11 cellular contexts compared by ENCODE assay signal in genomic region chr18:79485788-79486355, GRCh38.
DNase-seq lines count a peak whose midpoint lies in the region; ATAC-seq, FAIRE-seq and TF ChIP-seq lines count a peak whose summit lies in the region.
"Had no signal": no experiment of that assay in that cellular context is flagged by ENCODE, and none has a peak within 500 bp of the region (broad histone marks: within the 10 kb centered on the region; RNA-seq: fewer than 3 reads in every experiment).

No MANE protein-coding gene starts in this region.

- no peaks in the 10 kb centered on the region for H3K27me3 Mint-ChIP-seq in activated naive CD8-positive, alpha-beta T cell treated with anti-CD3 and anti-CD28 coated beads, Interleukin-2, amount 50 U/mL, for 24 hours

- H3K4me1 Mint-ChIP-seq in activated naive CD8-positive, alpha-beta T cell treated with anti-CD3 and anti-CD28 coated beads, Interleukin-2, amount 50 U/mL, for 24 hours: peaks cover 2% of the 10 kb centered on the region

- FAIRE-seq in RCC 7860 (lab: Jason Lieb, UNC): no peak

- ATAC-seq in sciatic nerve (peak; percentile 87), GM18517 (IDR thresholded peaks at IDR 0.05; ENCODE audit: unreplicated experiment) (no peak)
- no peak for ATAC-seq in activated naive CD8-positive, alpha-beta T cell treated with anti-CD3 and anti-CD28 coated beads, Interleukin-2, amount 50 U/mL, for 24 hours

- H3K4me3 Mint-ChIP-seq in activated naive CD8-positive, alpha-beta T cell treated with anti-CD3 and anti-CD28 coated beads, Interleukin-2, amount 50 U/mL, for 24 hours: no peak overlapping the region

- H3K27ac Mint-ChIP-seq in activated naive CD8-positive, alpha-beta T cell treated with anti-CD3 and anti-CD28 coated beads, Interleukin-2, amount 50 U/mL, for 24 hours: no peak overlapping the region

- DNase-seq in Daoy (ENCODE audit: low read depth) (peak; percentile 83), RCC 7860 (ENCODE audit: low spot score) (peak; percentile 4), fibroblast of villous mesenchyme (ENCODE audit: low read depth) (peak; percentile 92), sciatic nerve (ENCODE audit: low spot score) (peak; percentile 62), KBM-7 (no peak), germinal center (ENCODE audit: low spot score) (no peak)
- DNase-seq in activated naive CD8-positive, alpha-beta T cell treated with anti-CD3 and anti-CD28 coated beads, Interleukin-2, amount 50 U/mL, for 24 hours: no peak
- DNase-seq: GF-D8, mesendoderm, NCI-H1436 had no signal

- peak overlapping the region; percentile 13 for H3K4me3 ChIP-seq in fibroblast of villous mesenchyme (ENCODE audit: low read depth, low read length)

- intact Hi-C loops in sciatic nerve (cut with DNase I): no loop called here

- no peaks in the 10 kb centered on the region for H3K9me3 Mint-ChIP-seq in activated naive CD8-positive, alpha-beta T cell treated with anti-CD3 and anti-CD28 coated beads, Interleukin-2, amount 50 U/mL, for 24 hours

- peaks cover 2% of the 10 kb centered on the region for H3K36me3 Mint-ChIP-seq in activated naive CD8-positive, alpha-beta T cell treated with anti-CD3 and anti-CD28 coated beads, Interleukin-2, amount 50 U/mL, for 24 hours (ENCODE audit: low read depth)

- TF ChIP-seq CTCF in fibroblast of villous mesenchyme (IDR thresholded peaks at IDR 0.05; ENCODE audit: insufficient read depth, low read depth, low read length): no peak

- in situ Hi-C loops in KBM-7 (cut with MboI; ENCODE audit: low pct_unique_long_range_greater_than_20kb, low sequenced_read_pairs): no loop called here

Comparison
In these comparisons a context has a peak if more than half of its experiments do, and no peak if none do; other contexts are left out.
1. DNase-seq: peak in Daoy (single experiment), RCC 7860 (single experiment), fibroblast of villous mesenchyme (single experiment) and sciatic nerve (single experiment); none in KBM-7 (single experiment), germinal center (single experiment) and activated naive CD8-positive, alpha-beta T cell treated with anti-CD3 and anti-CD28 coated beads, Interleukin-2, amount 50 U/mL, for 24 hours (single experiment).